In the genomic region with DNA sequence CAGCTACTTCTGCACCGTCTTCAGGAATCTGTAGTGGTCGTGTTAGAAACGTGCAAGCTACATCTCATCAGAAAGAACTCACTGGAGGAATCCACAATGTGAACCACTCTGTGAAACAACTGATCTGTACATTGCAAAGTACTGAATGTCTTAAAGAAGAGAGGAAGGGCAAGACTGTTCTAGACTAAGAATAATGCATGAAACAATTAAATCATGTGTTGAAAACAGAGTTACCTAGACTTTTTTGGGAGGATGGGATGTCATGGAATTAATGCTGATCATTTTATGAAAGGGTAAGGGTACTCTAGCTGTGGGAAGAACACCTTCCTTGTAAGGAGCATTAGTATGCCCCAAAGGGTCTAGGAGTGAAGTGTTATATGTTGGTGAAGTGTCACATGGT, we compare ENCODE assay signal across 11 cellular contexts.
"Had no signal": no experiment of that assay in that cellular context is flagged by ENCODE, and none has a peak within 500 bp of the region (broad histone marks: within the 10 kb centered on the region; RNA-seq: fewer than 3 reads in every experiment).

No MANE protein-coding gene starts in this region.

- H3K4me3 Mint-ChIP-seq: activated B cell treated with CpG ODN at 0.5 μM for 24 hours; activated CD4-positive, alpha-beta T cell treated with anti-CD3 and anti-CD28 coated beads, Interleukin-2, amount 10 ng/mL, durations not matched to agents 24 days and 14 days had no signal

- H3K27me3 ChIP-seq: upper lobe of left lung had no signal

- H3K4me3 ChIP-seq: upper lobe of left lung had no signal

- DNase-seq: activated B cell treated with CpG ODN at 0.5 μM for 24 hours; activated CD4-positive, alpha-beta T cell treated with anti-CD3 and anti-CD28 coated beads, Interleukin-2, amount 10 ng/mL, durations not matched to agents 24 days and 14 days; activated naive CD4-positive, alpha-beta T cell treated with anti-CD3 and anti-CD28 coated beads, Interleukin-2, amount 50 U/mL, for 16 hours; amniotic stem cell; central memory CD4-positive, alpha-beta T cell; cortex of kidney; stimulated activated CD4-positive, alpha-beta T cell treated with anti-CD3 and anti-CD28 coated beads, Interleukin-2, amount 100 ng/mL, for 48 hours; stimulated activated naive CD4-positive, alpha-beta T cell; SW 1271; upper lobe of left lung had no signal

- H3K27ac Mint-ChIP-seq: activated CD4-positive, alpha-beta T cell treated with anti-CD3 and anti-CD28 coated beads, Interleukin-2, amount 10 ng/mL, durations not matched to agents 24 days and 14 days had no signal

- H3K27me3 Mint-ChIP-seq: activated B cell treated with CpG ODN at 0.5 μM for 24 hours; activated CD4-positive, alpha-beta T cell treated with anti-CD3 and anti-CD28 coated beads, Interleukin-2, amount 10 ng/mL, durations not matched to agents 24 days and 14 days had no signal

- H3K27ac ChIP-seq: epithelial cell of prostate, upper lobe of left lung had no signal

- H3K9me3 Mint-ChIP-seq: activated B cell treated with CpG ODN at 0.5 μM for 24 hours; activated CD4-positive, alpha-beta T cell treated with anti-CD3 and anti-CD28 coated beads, Interleukin-2, amount 10 ng/mL, durations not matched to agents 24 days and 14 days had no signal

- H3K9me3 ChIP-seq: upper lobe of left lung had no signal
